Comparison of ENCODE assay signal across 8 cellular contexts in genomic region chr4:20395160-20395773, GRCh38.
DNase-seq lines count a peak whose midpoint lies in the region; ATAC-seq and TF ChIP-seq lines count a peak whose summit lies in the region.

No MANE protein-coding gene starts in this region.

- peaks cover 5% of the 10 kb centered on the region for H3K4me1 Mint-ChIP-seq in nephron

- peaks cover 3% of the 10 kb centered on the region for H3K9me3 Mint-ChIP-seq in nephron

- no peak overlapping the region for H3K27ac Mint-ChIP-seq in nephron

- peak; percentile 59 for ATAC-seq in HG03103 (IDR thresholded peaks at IDR 0.05; ENCODE audit: low read depth, unreplicated experiment)
- no peak for ATAC-seq in HG03039 (IDR thresholded peaks at IDR 0.05; ENCODE audit: unreplicated experiment)

- no peak overlapping the region for H3K4me3 ChIP-seq in choroid plexus epithelial cell (ENCODE audit: low read depth, low read length)

- in situ Hi-C loops in GM13976 (cut with MboI; ENCODE audit: low sequenced_read_pairs, unreplicated experiment), result no loop called here

- DNase-seq in AG09319 (ENCODE audit: extremely low read depth, low read depth) (no peak), GM13976 (ENCODE audit: low spot score) (no peak), NCI-H82 treated with DMSO at 0.1 percent for 48 hours (lab: John Stamatoyannopoulos, UW; ENCODE audit: unreplicated experiment) (peak; percentile 13), choroid plexus epithelial cell (ENCODE audit: low read depth) (peak; percentile 73)
- DNase-seq in NK-92 treated with Interleukin-12 subunit alpha and Interleukin-12 subunit beta, amount 100 ng/mL, for 24 hours (lab: John Stamatoyannopoulos, UW), result no peak

- no peak overlapping the region for H3K4me3 Mint-ChIP-seq in nephron

- no peaks in the 10 kb centered on the region for H3K36me3 Mint-ChIP-seq in nephron (ENCODE audit: low read depth)

- TF ChIP-seq CTCF in AG09319 (IDR thresholded peaks at IDR 0.05; ENCODE audit: low read depth, low read length) (peak; percentile 41), GM13976 (IDR thresholded peaks at IDR 0.05; ENCODE audit: borderline replicate concordance, control extremely low read depth, extremely low read depth, insufficient read depth, missing control alignments) (peak; percentile 49), choroid plexus epithelial cell (conservative IDR thresholded peaks at IDR 0.05; ENCODE audit: low read depth, low read length) (peak; percentile 84), nephron (IDR thresholded peaks at IDR 0.05; ENCODE audit: unreplicated experiment in 3 of 3) (peak; percentile 40 to 51 (median 41))

- H3K27me3 Mint-ChIP-seq in nephron (ENCODE audit: low read depth), result no peaks in the 10 kb centered on the region

Comparison
In these comparisons a context has a peak if more than half of its experiments do, and no peak if none do; other contexts are left out.
1. DNase-seq: peak in NCI-H82 treated with DMSO at 0.1 percent for 48 hours (single experiment) and choroid plexus epithelial cell (single experiment); none in AG09319 (single experiment), GM13976 (single experiment) and NK-92 treated with Interleukin-12 subunit alpha and Interleukin-12 subunit beta, amount 100 ng/mL, for 24 hours (single experiment).
2. Peak in every context shown above with its lines, with median percentiles within 50 percentile points of each other: CTCF ChIP-seq.